In the genomic region with DNA sequence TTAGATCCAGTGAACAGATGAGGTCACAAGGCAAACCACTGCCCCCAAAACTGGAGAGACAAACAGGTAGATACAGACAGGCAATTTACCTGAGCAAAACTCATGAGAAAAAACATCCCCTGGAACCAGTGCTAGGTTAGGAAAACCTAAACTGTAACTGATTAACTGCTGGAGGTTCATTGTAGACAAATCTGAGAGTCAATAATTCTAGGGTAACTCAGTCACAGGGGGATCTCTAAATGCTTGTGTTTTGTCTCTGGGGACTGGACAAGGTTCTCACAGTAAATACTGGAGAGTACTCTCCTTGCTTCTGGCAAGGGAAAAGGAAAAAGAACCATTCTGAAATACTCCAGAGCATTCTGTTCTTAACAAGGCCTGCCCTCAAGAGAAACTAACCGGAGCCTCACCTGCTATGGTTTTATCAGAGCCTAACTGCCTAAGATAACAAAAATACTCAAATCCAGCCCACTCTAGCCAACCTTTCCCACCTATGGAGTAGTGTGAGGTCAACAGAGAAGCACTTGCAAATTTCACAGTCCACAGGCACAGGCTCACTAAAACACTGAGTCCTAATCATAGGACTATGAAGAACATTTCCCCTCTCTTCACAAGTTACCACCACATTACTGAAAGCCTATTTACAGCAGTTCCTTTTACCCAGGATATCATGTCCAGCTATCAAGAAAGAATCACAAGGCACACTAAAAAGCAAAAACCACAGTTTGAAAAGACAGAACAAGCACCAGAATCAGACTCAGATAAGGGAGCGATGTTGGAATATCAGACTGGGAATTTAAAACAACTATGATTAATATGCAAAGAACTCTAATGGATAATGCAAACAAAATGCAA, we compare ENCODE assay signal across 16 cellular contexts.
DNase-seq lines count a peak whose midpoint lies in the region; ATAC-seq, FAIRE-seq and TF ChIP-seq lines count a peak whose summit lies in the region.
"Had no signal": no experiment of that assay in that cellular context is flagged by ENCODE, and none has a peak within 500 bp of the region (broad histone marks: within the 10 kb centered on the region; RNA-seq: fewer than 3 reads in every experiment).

No MANE protein-coding gene starts in this region.

- peaks cover 0 to 9% of the 10 kb centered on the region in 2 experiments; a peak in 2 of 5 replicates for H3K4me1 ChIP-seq in K562 (replicated peaks in 1 of 2; ENCODE audit: control insufficient read depth in 2 of 2, insufficient read depth in 2 of 2, low read length in 2 of 2)
- H3K4me1 ChIP-seq: Peyer's patch had no signal

- no peaks in the 10 kb centered on the region for H3K9me3 Mint-ChIP-seq in activated naive CD4-positive, alpha-beta T cell treated with anti-CD3 and anti-CD28 coated beads, Interleukin-2, amount 50 U/mL, for 24 hours
- no peaks in the 10 kb centered on the region for H3K9me3 Mint-ChIP-seq in activated naive CD4-positive, alpha-beta T cell treated with anti-CD3 and anti-CD28 coated beads for 36 hours
- H3K9me3 Mint-ChIP-seq: activated CD8-positive, alpha-beta T cell treated with anti-CD3 and anti-CD28 coated beads for 36 hours had no signal

- no peak overlapping the region for H3K4me3 Mint-ChIP-seq in activated naive CD4-positive, alpha-beta T cell treated with anti-CD3 and anti-CD28 coated beads, Interleukin-2, amount 50 U/mL, for 24 hours
- H3K4me3 Mint-ChIP-seq in activated naive CD4-positive, alpha-beta T cell treated with anti-CD3 and anti-CD28 coated beads for 36 hours, result no peak overlapping the region
- H3K4me3 Mint-ChIP-seq: activated CD8-positive, alpha-beta T cell treated with anti-CD3 and anti-CD28 coated beads for 36 hours had no signal

- H3K9me1 ChIP-seq in K562 (ENCODE audit: control insufficient read depth, insufficient read depth, low read length), result no peaks in the 10 kb centered on the region

- H3K36me3 ChIP-seq in K562 (ENCODE audit: control insufficient read depth, insufficient read depth, low read length), result no peaks in the 10 kb centered on the region; the same call in 2 of the 3 replicates
- H3K36me3 ChIP-seq: Peyer's patch, tibial nerve had no signal

- H3K79me2 ChIP-seq in K562 (ENCODE audit: control insufficient read depth, insufficient read depth, low read length), result no peaks in the 10 kb centered on the region

- DNase-seq in activated naive CD4-positive, alpha-beta T cell treated with anti-CD3 and anti-CD28 coated beads for 36 hours, result no peak
- DNase-seq in K562 (ENCODE audit: extremely low read depth in 1 of 4, low spot score in 3 of 4), result no peak
- DNase-seq in renal cortical epithelial cell (ENCODE audit: low read depth), result peak; percentile 62
- no peak for DNase-seq in effector CD4-positive, alpha-beta T cell
- no peak for DNase-seq in activated CD4-positive, CD25-positive, alpha-beta regulatory T cell treated with anti-CD3 and anti-CD28 coated beads, Interleukin-2, amount 50 U/mL, for 72 hours
- no peak for DNase-seq in Kasumi-1 (lab: John Stamatoyannopoulos, UW)
- DNase-seq: activated CD8-positive, alpha-beta T cell treated with anti-CD3 and anti-CD28 coated beads for 36 hours; activated gamma-delta T cell; NCI-H1417 treated with DMSO at 0.1 percent for 48 hours; NCI-H524 treated with DMSO at 0.1 percent for 48 hours; Peyer's patch had no signal

- ATAC-seq in HG03378 (IDR thresholded peaks at IDR 0.05; ENCODE audit: unreplicated experiment) (peak; percentile 55), K562 (peak; percentile 55)
- ATAC-seq: activated CD8-positive, alpha-beta T cell treated with anti-CD3 and anti-CD28 coated beads for 36 hours had no signal

- no peaks in the 10 kb centered on the region for H4K20me1 ChIP-seq in K562 (replicated peaks; ENCODE audit: control insufficient read depth, insufficient read depth, low read length)

- BruUV-seq in K562 (replicated peaks; lab: Mats Ljungman, UMichigan), result no TSS peak

- no peak for TF ChIP-seq POLR2A in K562 (conservative IDR thresholded peaks at IDR 0.05)

- in situ Hi-C loops in K562 (cut with MboI), result no loop called here

- H3K27me3 Mint-ChIP-seq in activated naive CD4-positive, alpha-beta T cell treated with anti-CD3 and anti-CD28 coated beads, Interleukin-2, amount 50 U/mL, for 24 hours, result no peaks in the 10 kb centered on the region
- H3K27me3 Mint-ChIP-seq in activated naive CD4-positive, alpha-beta T cell treated with anti-CD3 and anti-CD28 coated beads for 36 hours (ENCODE audit: low read depth), result no peaks in the 10 kb centered on the region
- H3K27me3 Mint-ChIP-seq: activated CD8-positive, alpha-beta T cell treated with anti-CD3 and anti-CD28 coated beads for 36 hours had no signal

- H2AFZ ChIP-seq in K562 (ENCODE audit: low read depth, low read length), result no peak overlapping the region

- no peak overlapping the region for H3K4me2 ChIP-seq in K562 (ENCODE audit: insufficient read depth, low read length)
- H3K4me2 ChIP-seq: KMS-11 had no signal

- no peak for FAIRE-seq in K562 (lab: Jason Lieb, UNC)
- FAIRE-seq: bronchial epithelial cell had no signal

- CTCF ChIA-PET in activated naive CD4-positive, alpha-beta T cell treated with anti-CD3 and anti-CD28 coated beads for 36 hours (lab: Charles Lee), result no interaction called here
- CTCF ChIA-PET in K562 (lab: Yijun Ruan, JAX; ENCODE audit: low intra/inter-chr PET ratio), result no interaction called here

- peaks cover 6% of the 10 kb centered on the region for H3K36me3 Mint-ChIP-seq in activated naive CD4-positive, alpha-beta T cell treated with anti-CD3 and anti-CD28 coated beads, Interleukin-2, amount 50 U/mL, for 24 hours
- H3K36me3 Mint-ChIP-seq in activated naive CD4-positive, alpha-beta T cell treated with anti-CD3 and anti-CD28 coated beads for 36 hours (ENCODE audit: low read depth), result no peaks in the 10 kb centered on the region

- no peak for TF ChIP-seq EP300 in K562 (IDR thresholded peaks at IDR 0.05; ENCODE audit: low read length)

- no peak for TF ChIP-seq RAD21 in K562 (CRISPR knock-in tag; conservative IDR thresholded peaks at IDR 0.05 in 1 of 2, IDR thresholded peaks at IDR 0.05 in 1 of 2)

- H3K4me1 Mint-ChIP-seq in activated naive CD4-positive, alpha-beta T cell treated with anti-CD3 and anti-CD28 coated beads, Interleukin-2, amount 50 U/mL, for 24 hours, result peaks cover 77% of the 10 kb centered on the region
- peaks cover 46% of the 10 kb centered on the region for H3K4me1 Mint-ChIP-seq in activated naive CD4-positive, alpha-beta T cell treated with anti-CD3 and anti-CD28 coated beads for 36 hours (ENCODE audit: low read depth)

- no peak overlapping the region for H3K4me3 ChIP-seq in K562
- H3K4me3 ChIP-seq: Peyer's patch, tibial nerve had no signal

- POLR2A ChIA-PET in K562 (lab: Yijun Ruan, JAX), result interaction anchor here (0.7 kb wide), 1 partner anchor 14 kb away, joined by 3 read pairs; no protein-coding TSS in a partner anchor

- no peaks in the 10 kb centered on the region for H3K9me3 ChIP-seq in K562 (replicated peaks; ENCODE audit: control insufficient read depth, insufficient read depth, low read depth, low read length)
- H3K9me3 ChIP-seq: Peyer's patch, tibial nerve had no signal

- H3K27me3 ChIP-seq in K562 (ENCODE audit: control insufficient read depth in 2 of 2, insufficient read depth in 2 of 2, low read length in 2 of 2), result no peaks in the 10 kb centered on the region
- H3K27me3 ChIP-seq: Peyer's patch, tibial nerve had no signal

- H3K27ac Mint-ChIP-seq in activated naive CD4-positive, alpha-beta T cell treated with anti-CD3 and anti-CD28 coated beads, Interleukin-2, amount 50 U/mL, for 24 hours, result peak overlapping the region; percentile 59
- H3K27ac Mint-ChIP-seq in activated naive CD4-positive, alpha-beta T cell treated with anti-CD3 and anti-CD28 coated beads for 36 hours, result no peak overlapping the region
- H3K27ac Mint-ChIP-seq: activated CD8-positive, alpha-beta T cell treated with anti-CD3 and anti-CD28 coated beads for 36 hours had no signal

- intact Hi-C loops in activated naive CD4-positive, alpha-beta T cell treated with anti-CD3 and anti-CD28 coated beads for 36 hours (cut with micrococcal nuclease), result loop anchor here (10.0 kb wide), 1 partner anchor 441 kb away; the partner anchor contains the start of gene ATG10
- intact Hi-C loops in K562 (cut with micrococcal nuclease), result no loop called here

- TF ChIP-seq CTCF in K562 (IDR thresholded peaks at IDR 0.05 in 2 of 3, conservative IDR thresholded peaks at IDR 0.05 in 1 of 3; ENCODE audit: insufficient read depth in 2 of 3, low read depth in 1 of 3, low read length in 3 of 3), result no peak

- peak overlapping the region; percentile 8; the same call in 1 of the 3 replicates for H3K27ac ChIP-seq in K562 (ENCODE audit: extremely low read depth, low read depth, low read length)
- H3K27ac ChIP-seq: KMS-11, Peyer's patch, tibial nerve had no signal

- H3K9ac ChIP-seq in K562 (ENCODE audit: insufficient read depth in 1 of 2, low read depth in 2 of 2, low read length in 2 of 2), result no peak overlapping the region
- H3K9ac ChIP-seq: KMS-11 had no signal

- WGBS in K562 (ENCODE audit: insufficient coverage, low coverage, missing lambda C conversion rate), result 54% methylated on average over 2 of the region's 2 CpGs

TF ChIP-seq in K562, 482 proteins besides CTCF, POLR2A, EP300 and RAD21 (continues in another document):
- TF ChIP-seq, protein P1, sequence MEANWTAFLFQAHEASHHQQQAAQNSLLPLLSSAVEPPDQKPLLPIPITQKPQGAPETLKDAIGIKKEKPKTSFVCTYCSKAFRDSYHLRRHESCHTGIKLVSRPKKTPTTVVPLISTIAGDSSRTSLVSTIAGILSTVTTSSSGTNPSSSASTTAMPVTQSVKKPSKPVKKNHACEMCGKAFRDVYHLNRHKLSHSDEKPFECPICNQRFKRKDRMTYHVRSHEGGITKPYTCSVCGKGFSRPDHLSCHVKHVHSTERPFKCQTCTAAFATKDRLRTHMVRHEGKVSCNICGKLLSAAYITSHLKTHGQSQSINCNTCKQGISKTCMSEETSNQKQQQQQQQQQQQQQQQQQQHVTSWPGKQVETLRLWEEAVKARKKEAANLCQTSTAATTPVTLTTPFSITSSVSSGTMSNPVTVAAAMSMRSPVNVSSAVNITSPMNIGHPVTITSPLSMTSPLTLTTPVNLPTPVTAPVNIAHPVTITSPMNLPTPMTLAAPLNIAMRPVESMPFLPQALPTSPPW (CRISPR knock-in tag; IDR thresholded peaks at IDR 0.05), result no peak
- TF ChIP-seq SP2 (IDR thresholded peaks at IDR 0.05; ENCODE audit: extremely low read depth, low read depth, low read length, poor library complexity, severe bottlenecking) (no peak), KDM2B (CRISPR knock-in tag; IDR thresholded peaks at IDR 0.05) (no peak), ETS1 (conservative IDR thresholded peaks at IDR 0.05; ENCODE audit: control insufficient read depth, low read depth, low read length) (no peak), MEIS2 (IDR thresholded peaks at IDR 0.05; ENCODE audit: partially characterized antibody) (no peak)
